Comparison of ENCODE assay signal across 23 cellular contexts in the genomic region with DNA sequence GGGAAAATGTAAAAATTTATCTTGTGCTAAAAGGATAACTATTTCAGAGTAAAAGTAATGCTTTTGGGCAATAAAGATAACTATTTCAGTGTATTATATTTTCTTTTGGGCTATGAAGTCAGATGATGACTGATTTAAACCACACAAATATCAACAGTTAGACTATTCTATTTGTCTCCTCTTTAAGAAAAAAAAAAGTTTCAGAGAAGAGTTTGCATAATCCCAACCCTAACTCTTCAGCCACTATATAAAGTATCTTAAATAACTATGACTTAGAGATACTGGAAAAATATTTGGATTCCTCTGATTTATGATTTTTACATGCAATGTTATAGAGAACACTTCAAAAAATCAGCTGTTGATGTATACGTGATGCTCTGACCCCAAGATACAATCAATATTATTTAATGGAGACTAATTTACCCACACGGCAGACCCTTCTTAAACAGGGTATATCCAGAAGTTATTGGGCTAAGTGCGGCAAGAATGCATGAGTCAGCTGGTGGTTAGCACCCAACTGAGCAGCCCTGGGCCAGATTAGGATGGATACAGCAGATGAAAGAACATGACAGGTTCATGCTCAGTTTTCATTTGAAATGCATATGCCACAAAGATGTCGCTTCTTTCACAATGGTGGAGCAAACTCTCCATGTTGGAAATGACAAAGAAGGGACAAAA.
A peak's percentile ranks its signal among the peaks of the same experiment; 100 is the strongest.
DNase-seq lines count a peak whose midpoint lies in the region; ATAC-seq and TF ChIP-seq lines count a peak whose summit lies in the region.
"Had no signal": no experiment of that assay in that cellular context is flagged by ENCODE, and none has a peak within 500 bp of the region (broad histone marks: within the 10 kb centered on the region; RNA-seq: fewer than 3 reads in every experiment).

No MANE protein-coding gene starts in this region.

- H3K36me3 Mint-ChIP-seq in osteocyte (ENCODE audit: unreplicated experiment): peaks cover 28% of the 10 kb centered on the region

- no peak for TF ChIP-seq CTCF in osteocyte (IDR thresholded peaks at IDR 0.05)

- H3K36me3 ChIP-seq in MG63: no peaks in the 10 kb centered on the region
- H3K36me3 ChIP-seq: esophagus muscularis mucosa, gastroesophageal sphincter, thoracic aorta had no signal

- H3K9me3 Mint-ChIP-seq in osteocyte (ENCODE audit: unreplicated experiment): peaks cover 5% of the 10 kb centered on the region
- H3K9me3 Mint-ChIP-seq: activated CD4-positive, alpha-beta T cell treated with anti-CD3 and anti-CD28 coated beads, Interleukin-2, amount 10 ng/mL, durations not matched to agents 24 days and 14 days; activated naive CD4-positive, alpha-beta T cell treated with anti-CD3 and anti-CD28 coated beads, Interleukin-2, amount 50 U/mL, for 24 hours; effector memory CD8-positive, alpha-beta T cell; GM23338 had no signal

- H3K4me1 Mint-ChIP-seq in osteocyte (ENCODE audit: unreplicated experiment): peaks cover 87% of the 10 kb centered on the region
- H3K4me1 Mint-ChIP-seq: GM23338 had no signal

- no peaks in the 10 kb centered on the region for H3K27me3 Mint-ChIP-seq in osteocyte (ENCODE audit: unreplicated experiment)
- H3K27me3 Mint-ChIP-seq: activated CD4-positive, alpha-beta T cell treated with anti-CD3 and anti-CD28 coated beads, Interleukin-2, amount 10 ng/mL, durations not matched to agents 24 days and 14 days; activated naive CD4-positive, alpha-beta T cell treated with anti-CD3 and anti-CD28 coated beads, Interleukin-2, amount 50 U/mL, for 24 hours had no signal

- H3K27ac Mint-ChIP-seq in osteocyte (ENCODE audit: unreplicated experiment): peak overlapping the region; percentile 68
- H3K27ac Mint-ChIP-seq: activated CD4-positive, alpha-beta T cell treated with anti-CD3 and anti-CD28 coated beads, Interleukin-2, amount 10 ng/mL, durations not matched to agents 24 days and 14 days; effector memory CD8-positive, alpha-beta T cell; GM23338 had no signal

- H3K9me3 ChIP-seq in MG63: 0 out of 2 replicates have a peak, but pooled peaks cover 2% of the 10 kb centered on the region
- H3K9me3 ChIP-seq: body of pancreas, Caco-2, esophagus muscularis mucosa, gastroesophageal sphincter, thoracic aorta had no signal

- no peak for ATAC-seq in HG02763 (IDR thresholded peaks at IDR 0.05; ENCODE audit: unreplicated experiment)
- ATAC-seq in left lobe of liver: no peak
- ATAC-seq: body of pancreas; effector memory CD8-positive, alpha-beta T cell; gastroesophageal sphincter; GM23338 had no signal

- DNase-seq in EH (ENCODE audit: low read depth) (peak; percentile 79), MG63 (peak; percentile 28), amniotic epithelial cell (ENCODE audit: low read depth) (peak; percentile 58), osteocyte (ENCODE audit: extremely low spot score, unreplicated experiment) (no peak), left lobe of liver (ENCODE audit: low spot score) (no peak)
- no peak for DNase-seq in stimulated activated CD4-positive, alpha-beta T cell treated with anti-CD3 and anti-CD28 coated beads, Interleukin-12 subunit alpha, Interleukin-12 subunit beta, amount 100 ng/mL, for 4 hours
- DNase-seq: body of pancreas; Caco-2; effector memory CD8-positive, alpha-beta T cell; kidney glomerular epithelial cell; NCI-H187; NCI-H748 treated with DMSO at 0.1 percent for 48 hours; SIG-M5; small intestine; stimulated activated CD4-positive, alpha-beta T cell treated with anti-CD3 and anti-CD28 coated beads, Interleukin-4, amount 100 ng/mL, for 1 hour; stimulated activated naive CD4-positive, alpha-beta T cell had no signal

- H3K4me3 Mint-ChIP-seq in osteocyte (ENCODE audit: unreplicated experiment): no peak overlapping the region
- H3K4me3 Mint-ChIP-seq: activated CD4-positive, alpha-beta T cell treated with anti-CD3 and anti-CD28 coated beads, Interleukin-2, amount 10 ng/mL, durations not matched to agents 24 days and 14 days; activated naive CD4-positive, alpha-beta T cell treated with anti-CD3 and anti-CD28 coated beads, Interleukin-2, amount 50 U/mL, for 24 hours; effector memory CD8-positive, alpha-beta T cell; GM23338 had no signal

- H3K27me3 ChIP-seq in MG63: no peaks in the 10 kb centered on the region
- H3K27me3 ChIP-seq: body of pancreas, esophagus muscularis mucosa, gastroesophageal sphincter had no signal

- H3K4me3 ChIP-seq in MG63: no peak overlapping the region
- H3K4me3 ChIP-seq: body of pancreas, esophagus muscularis mucosa, gastroesophageal sphincter, GM23338, thoracic aorta had no signal

Comparison
In these comparisons a context has a peak if more than half of its experiments do, and no peak if none do; other contexts are left out.
1. DNase-seq: peak in EH (single experiment), MG63 (single experiment) and amniotic epithelial cell (single experiment); none in osteocyte (single experiment), left lobe of liver (single experiment) and stimulated activated CD4-positive, alpha-beta T cell treated with anti-CD3 and anti-CD28 coated beads, Interleukin-12 subunit alpha, Interleukin-12 subunit beta, amount 100 ng/mL, for 4 hours (single experiment).